In genomic region chr1:160550572-160551034, GRCh38 we compare ENCODE assay signal across 9 cellular contexts. TPM values are rescaled to one million over a fixed set of nuclear protein-coding genes. Genes with fewer than 3 reads are reported as not detected.
A peak's percentile ranks its signal among the peaks of the same experiment; 100 is the strongest.
DNase-seq lines count a peak whose midpoint lies in the region; ATAC-seq and TF ChIP-seq lines count a peak whose summit lies in the region.
"Had no signal": no experiment of that assay in that cellular context is flagged by ENCODE, and none has a peak within 500 bp of the region (broad histone marks: within the 10 kb centered on the region; RNA-seq: fewer than 3 reads in every experiment).

No MANE protein-coding gene starts in this region.

- H3K4me3 Mint-ChIP-seq in activated CD8-positive, alpha-beta T cell treated with anti-CD3 and anti-CD28 coated beads for 36 hours: no peak overlapping the region
- H3K4me3 Mint-ChIP-seq: nephron progenitor cell had no signal

- DNase-seq in activated gamma-delta T cell treated with Interleukin-2 at 50 U/mL for 16 hours (peak; percentile 58), activated gamma-delta T cell (lab: John Stamatoyannopoulos, UW) (no peak), iPS-NIHi7 (ENCODE audit: extremely low spot score) (peak; percentile 73), lower leg skin (ENCODE audit: low spot score in 2 of 2) (no peak), NOMO-1 treated with DMSO at 0.1 percent for 48 hours (lab: John Stamatoyannopoulos, UW; ENCODE audit: unreplicated experiment) (no peak)
- peak; percentile 79 for DNase-seq in activated CD8-positive, alpha-beta T cell treated with anti-CD3 and anti-CD28 coated beads for 36 hours
- peak; percentile 37 for DNase-seq in stimulated activated naive CD4-positive, alpha-beta T cell treated with Interleukin-2 at 50 U/mL for 16 hours (lab: John Stamatoyannopoulos, UW)
- DNase-seq: nephron progenitor cell had no signal

- TF ChIP-seq POLR2A in lower leg skin (IDR thresholded peaks at IDR 0.05): no peak

- H3K9me3 Mint-ChIP-seq in activated CD8-positive, alpha-beta T cell treated with anti-CD3 and anti-CD28 coated beads for 36 hours: no peaks in the 10 kb centered on the region
- H3K9me3 Mint-ChIP-seq: nephron progenitor cell had no signal

- H3K4me3 ChIP-seq in lower leg skin (ENCODE audit: low read depth, poor library complexity, severe bottlenecking): no peak overlapping the region

- intact Hi-C loops in activated CD8-positive, alpha-beta T cell treated with anti-CD3 and anti-CD28 coated beads for 36 hours (cut with micrococcal nuclease): no loop called here
- intact Hi-C loops in lower leg skin (cut with DNase I; ENCODE audit: low total_unique reads): no loop called here

- CTCF ChIA-PET in activated CD8-positive, alpha-beta T cell treated with anti-CD3 and anti-CD28 coated beads for 36 hours (lab: Charles Lee): interaction anchor here (0.9 to 14.7 kb wide), 8 partner anchors 10 to 58 kb away, joined by 3 to 191 read pairs (median 4); no protein-coding TSS in a partner anchor

- POLR2A ChIA-PET in activated CD8-positive, alpha-beta T cell treated with anti-CD3 and anti-CD28 coated beads for 36 hours (lab: Charles Lee): interaction anchor here (2.1 kb wide), 1 partner anchor 8 kb away, joined by 5 read pairs; no protein-coding TSS in a partner anchor

- H3K27me3 Mint-ChIP-seq in activated CD8-positive, alpha-beta T cell treated with anti-CD3 and anti-CD28 coated beads for 36 hours: no peaks in the 10 kb centered on the region

- peak; percentile 65 for TF ChIP-seq CTCF in activated CD8-positive, alpha-beta T cell treated with anti-CD3 and anti-CD28 coated beads for 36 hours (IDR thresholded peaks at IDR 0.05)
- no peak for TF ChIP-seq CTCF in lower leg skin (IDR thresholded peaks at IDR 0.05)

- 76 to 77% methylated on average over 5 to 6 of the region's 6 CpGs for WGBS in lower leg skin, 2 donors

- H3K27ac Mint-ChIP-seq in activated CD8-positive, alpha-beta T cell treated with anti-CD3 and anti-CD28 coated beads for 36 hours: peak overlapping the region; percentile 60
- H3K27ac Mint-ChIP-seq: nephron progenitor cell had no signal

- peak; percentile 91 for ATAC-seq in activated CD8-positive, alpha-beta T cell treated with anti-CD3 and anti-CD28 coated beads for 36 hours
- no peak for ATAC-seq in GM21423 (IDR thresholded peaks at IDR 0.05; ENCODE audit: unreplicated experiment)

- peaks cover 53% of the 10 kb centered on the region for H3K36me3 Mint-ChIP-seq in activated CD8-positive, alpha-beta T cell treated with anti-CD3 and anti-CD28 coated beads for 36 hours (ENCODE audit: low read depth)

- peaks cover 28% of the 10 kb centered on the region for H3K4me1 Mint-ChIP-seq in activated CD8-positive, alpha-beta T cell treated with anti-CD3 and anti-CD28 coated beads for 36 hours (ENCODE audit: low read depth)

RNA-seq across cellular contexts. Expression of gene SLAMF6, which starts 27.5 kb away (rescaled TPM):
- 10 to 100 TPM; 42.8 to 43.9 TPM for total RNA-seq in activated CD8-positive, alpha-beta T cell treated with anti-CD3 and anti-CD28 coated beads for 36 hours
- 1 to 10 TPM in 2 of 4 donors, under 1 TPM in 2; 0.23 to 2.7 (median 1.1) TPM for total RNA-seq in lower leg skin

RNA-seq across cellular contexts. Expression of gene CD84, which starts 28.7 kb away (rescaled TPM):
- total RNA-seq in activated CD8-positive, alpha-beta T cell treated with anti-CD3 and anti-CD28 coated beads for 36 hours: 10 to 100 TPM; 18.1 to 20.1 TPM
- total RNA-seq in lower leg skin: 1 to 10 TPM; 1.7 to 3.9 (median 2.0) TPM

Comparison
In these comparisons a context has a peak if more than half of its experiments do, and no peak if none do; other contexts are left out.
1. DNase-seq: peak in activated gamma-delta T cell treated with Interleukin-2 at 50 U/mL for 16 hours (single experiment), activated CD8-positive, alpha-beta T cell treated with anti-CD3 and anti-CD28 coated beads for 36 hours (single experiment), iPS-NIHi7 (single experiment) and stimulated activated naive CD4-positive, alpha-beta T cell treated with Interleukin-2 at 50 U/mL for 16 hours (single experiment); none in activated gamma-delta T cell (single experiment), lower leg skin (0 of 2) and NOMO-1 treated with DMSO at 0.1 percent for 48 hours (single experiment).
2. RNA of gene SLAMF6, which starts 27.5 kb away (total RNA-seq): 42.8 to 43.9 TPM in activated CD8-positive, alpha-beta T cell treated with anti-CD3 and anti-CD28 coated beads for 36 hours; 0.23 to 2.7 TPM in lower leg skin; every median in the first group is over 10 times any median in the second.